22 cellular contexts compared by ENCODE assay signal in the genomic region with DNA sequence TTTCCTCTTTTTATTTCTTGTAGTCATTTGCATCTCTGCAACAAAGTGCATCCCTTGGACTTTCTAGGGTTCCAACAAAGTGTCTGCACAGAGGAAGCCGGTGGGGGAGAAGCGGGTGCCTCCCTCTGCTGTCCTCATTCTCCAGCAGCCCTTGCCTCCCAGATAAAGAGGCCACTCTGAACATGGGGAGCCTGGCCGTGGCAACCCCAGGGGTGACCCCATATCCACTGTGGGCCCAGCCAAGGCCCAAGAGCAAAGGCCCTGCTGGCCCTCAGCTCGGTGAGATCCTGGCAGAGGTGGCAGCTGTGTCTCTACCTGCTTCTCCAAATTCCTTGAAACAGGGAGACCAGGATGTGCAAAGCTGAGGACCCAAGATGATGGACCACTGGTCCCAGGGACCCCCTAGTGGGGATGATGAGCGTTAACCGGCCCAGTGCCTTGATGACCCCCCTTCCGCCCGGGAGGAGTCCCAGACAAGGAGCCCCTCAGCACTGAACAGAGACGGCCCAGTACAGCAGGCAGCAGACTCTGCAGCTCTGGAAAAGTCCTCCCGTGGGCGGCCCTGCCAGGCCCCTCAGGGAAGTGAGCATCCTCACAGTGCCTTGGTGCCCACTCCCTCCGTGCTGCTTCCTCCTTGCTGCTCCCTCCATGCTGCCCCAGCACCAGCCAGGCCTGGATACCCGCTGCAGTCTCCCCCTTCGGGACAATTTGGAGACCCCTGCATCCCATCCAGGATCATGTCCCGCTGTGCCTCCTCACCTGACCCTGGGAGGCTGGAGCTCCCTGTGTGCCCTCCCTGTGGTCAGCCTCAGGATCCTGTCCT.
A peak's percentile ranks its signal among the peaks of the same experiment; 100 is the strongest.
DNase-seq lines count a peak whose midpoint lies in the region; ATAC-seq and TF ChIP-seq lines count a peak whose summit lies in the region.
"Had no signal": no experiment of that assay in that cellular context is flagged by ENCODE, and none has a peak within 500 bp of the region (broad histone marks: within the 10 kb centered on the region; RNA-seq: fewer than 3 reads in every experiment).

No MANE protein-coding gene starts in this region.

- no peak overlapping the region for H3K4me3 Mint-ChIP-seq in WTC11
- H3K4me3 Mint-ChIP-seq: activated naive CD8-positive, alpha-beta T cell treated with anti-CD3 and anti-CD28 coated beads, Interleukin-2, amount 50 U/mL, for 24 hours; CD4-positive, CD25-positive, alpha-beta regulatory T cell; effector memory CD8-positive, alpha-beta T cell had no signal

- H3K27me3 ChIP-seq in brain microvascular endothelial cell (replicated peaks), result no peaks in the 10 kb centered on the region
- H3K27me3 ChIP-seq: neutrophil had no signal

- H3K4me3 ChIP-seq in lower leg skin (ENCODE audit: low read depth, poor library complexity, severe bottlenecking), result no peak overlapping the region
- no peak overlapping the region for H3K4me3 ChIP-seq in brain microvascular endothelial cell (ENCODE audit: low read depth, low read length)
- H3K4me3 ChIP-seq: esophagus squamous epithelium, gastroesophageal sphincter, GM23248, lung had no signal

- peak; percentile 72 for DNase-seq in cardiac septum (ENCODE audit: low spot score)
- no peak for DNase-seq in Right ventricle myocardium superior
- no peak for DNase-seq in WTC11 (ENCODE audit: low spot score)
- peak; percentile 10 to 71 for DNase-seq in lower leg skin (ENCODE audit: low spot score in 2 of 2)
- peak; percentile 34 for DNase-seq in ureter (ENCODE audit: low spot score)
- DNase-seq in brain microvascular endothelial cell, result no peak
- no peak for DNase-seq in AML-193 (lab: John Stamatoyannopoulos, UW)
- no peak for DNase-seq in NCI-H1930 (lab: John Stamatoyannopoulos, UW)
- DNase-seq: DMS153, esophagus squamous epithelium, GF-D8, hypothalamus, NCI-H1092 treated with DMSO at 0.1 percent for 48 hours, NCI-H2029, NCI-H226 had no signal

- TF ChIP-seq POLR2A in lower leg skin (IDR thresholded peaks at IDR 0.05), result no peak

- POLR2A ChIA-PET in WTC11 (lab: Charles Lee), result no interaction called here

- H3K27me3 Mint-ChIP-seq in WTC11 (ENCODE audit: low read depth), result peaks cover 4% of the 10 kb centered on the region; the same call in 1 of the 2 replicates

- intact Hi-C loops in cardiac septum (cut with DNase I) (loop anchor here (5.0 kb wide), 1 partner anchor 825 kb away; no protein-coding TSS in a partner anchor), Right ventricle myocardium superior (cut with DNase I) (no loop called here), lower leg skin (cut with DNase I; ENCODE audit: low total_unique reads) (no loop called here)

- peaks cover 15% of the 10 kb centered on the region for H3K36me3 Mint-ChIP-seq in WTC11
- H3K36me3 Mint-ChIP-seq: CD4-positive, CD25-positive, alpha-beta regulatory T cell had no signal

- no peak overlapping the region for H3K27ac Mint-ChIP-seq in WTC11
- H3K27ac Mint-ChIP-seq: activated naive CD8-positive, alpha-beta T cell treated with anti-CD3 and anti-CD28 coated beads, Interleukin-2, amount 50 U/mL, for 24 hours; effector memory CD8-positive, alpha-beta T cell had no signal

- H3K27ac ChIP-seq in brain microvascular endothelial cell, result no peak overlapping the region
- H3K27ac ChIP-seq: esophagus squamous epithelium, gastroesophageal sphincter, GM23248, neutrophil had no signal

- in situ Hi-C loops in brain microvascular endothelial cell (cut with HindIII; ENCODE audit: low pct_ligation_motif_present, low sequenced_read_pairs), result no loop called here

- peaks cover 34% of the 10 kb centered on the region for H3K9me3 Mint-ChIP-seq in WTC11
- H3K9me3 Mint-ChIP-seq: effector memory CD8-positive, alpha-beta T cell had no signal

- TF ChIP-seq CTCF in WTC11 (IDR thresholded peaks at IDR 0.05), result no peak
- TF ChIP-seq CTCF in lower leg skin (IDR thresholded peaks at IDR 0.05), result no peak
- TF ChIP-seq CTCF in brain microvascular endothelial cell (IDR thresholded peaks at IDR 0.05; ENCODE audit: low read depth, low read length, missing control alignments), result no peak

- CTCF ChIA-PET in WTC11 (lab: Charles Lee), result interaction anchor here (0.7 to 1.6 kb wide), 7 partner anchors 9 to 69 kb away, joined by 3 to 7 read pairs (median 4); no protein-coding TSS in a partner anchor

- 76 to 77% methylated on average over 10 to 15 of the region's 15 CpGs for WGBS in lower leg skin, 2 donors

- no peak for ATAC-seq in Right ventricle myocardium superior (ENCODE audit: poor library complexity)
- peak; percentile 48 for ATAC-seq in WTC11
- ATAC-seq: gastroesophageal sphincter had no signal

- H3K36me3 ChIP-seq in brain microvascular endothelial cell (replicated peaks), result no peaks in the 10 kb centered on the region
- H3K36me3 ChIP-seq: esophagus squamous epithelium, gastroesophageal sphincter, neutrophil had no signal

- H3K4me1 Mint-ChIP-seq in WTC11, result no peaks in the 10 kb centered on the region
- H3K4me1 Mint-ChIP-seq: activated naive CD8-positive, alpha-beta T cell treated with anti-CD3 and anti-CD28 coated beads, Interleukin-2, amount 50 U/mL, for 24 hours; CD4-positive, CD25-positive, alpha-beta regulatory T cell had no signal

TF ChIP-seq in WTC11, 78 proteins besides CTCF, POLR2A, EP300 and RAD21 (continues in another document):
- TF ChIP-seq RORB (CRISPR knock-in tag; IDR thresholded peaks at IDR 0.05), result no peak
- TF ChIP-seq, protein P1, sequence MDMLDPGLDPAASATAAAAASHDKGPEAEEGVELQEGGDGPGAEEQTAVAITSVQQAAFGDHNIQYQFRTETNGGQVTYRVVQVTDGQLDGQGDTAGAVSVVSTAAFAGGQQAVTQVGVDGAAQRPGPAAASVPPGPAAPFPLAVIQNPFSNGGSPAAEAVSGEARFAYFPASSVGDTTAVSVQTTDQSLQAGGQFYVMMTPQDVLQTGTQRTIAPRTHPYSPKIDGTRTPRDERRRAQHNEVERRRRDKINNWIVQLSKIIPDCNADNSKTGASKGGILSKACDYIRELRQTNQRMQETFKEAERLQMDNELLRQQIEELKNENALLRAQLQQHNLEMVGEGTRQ (CRISPR knock-in tag; IDR thresholded peaks at IDR 0.05), result no peak
- TF ChIP-seq, protein P2, sequence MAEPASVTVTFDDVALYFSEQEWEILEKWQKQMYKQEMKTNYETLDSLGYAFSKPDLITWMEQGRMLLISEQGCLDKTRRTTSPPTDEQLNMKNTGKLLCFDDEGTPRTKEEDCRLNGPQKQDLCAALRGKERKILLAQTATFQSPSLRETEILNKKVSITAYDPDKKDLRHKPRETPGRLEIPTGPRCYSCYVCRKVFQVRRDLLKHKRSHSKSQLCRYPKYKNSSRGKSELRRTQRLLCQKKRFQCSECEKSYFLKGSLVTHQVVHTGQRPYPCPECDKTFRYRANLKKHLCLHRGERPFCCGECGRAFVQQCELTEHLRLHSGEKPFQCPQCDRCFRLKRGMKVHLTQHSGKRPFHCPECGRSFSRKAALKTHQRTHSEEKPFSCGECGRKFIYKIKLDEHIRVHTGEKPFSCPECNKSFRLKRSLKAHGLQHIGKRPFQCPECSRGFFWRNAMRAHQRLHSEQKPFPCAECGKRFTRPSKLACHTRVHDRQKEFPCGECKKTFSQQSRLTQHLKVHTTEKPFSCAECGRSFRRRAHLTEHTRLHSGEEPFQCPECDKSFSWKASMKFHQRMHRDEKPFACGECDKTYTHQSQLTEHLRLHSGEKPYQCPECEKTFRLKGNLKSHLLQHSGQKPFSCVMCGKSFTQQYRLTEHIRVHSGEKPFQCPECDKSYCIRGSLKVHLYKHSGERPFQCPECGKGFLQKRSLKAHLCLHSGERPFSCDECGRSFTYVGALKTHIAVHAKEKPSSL (CRISPR knock-in tag; conservative IDR thresholded peaks at IDR 0.05), result no peak
- TF ChIP-seq RELA (CRISPR knock-in tag; IDR thresholded peaks at IDR 0.05; ENCODE audit: borderline replicate concordance), result no peak
- TF ChIP-seq, protein P3, sequence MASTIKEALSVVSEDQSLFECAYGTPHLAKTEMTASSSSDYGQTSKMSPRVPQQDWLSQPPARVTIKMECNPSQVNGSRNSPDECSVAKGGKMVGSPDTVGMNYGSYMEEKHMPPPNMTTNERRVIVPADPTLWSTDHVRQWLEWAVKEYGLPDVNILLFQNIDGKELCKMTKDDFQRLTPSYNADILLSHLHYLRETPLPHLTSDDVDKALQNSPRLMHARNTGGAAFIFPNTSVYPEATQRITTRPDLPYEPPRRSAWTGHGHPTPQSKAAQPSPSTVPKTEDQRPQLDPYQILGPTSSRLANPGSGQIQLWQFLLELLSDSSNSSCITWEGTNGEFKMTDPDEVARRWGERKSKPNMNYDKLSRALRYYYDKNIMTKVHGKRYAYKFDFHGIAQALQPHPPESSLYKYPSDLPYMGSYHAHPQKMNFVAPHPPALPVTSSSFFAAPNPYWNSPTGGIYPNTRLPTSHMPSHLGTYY (CRISPR knock-in tag; IDR thresholded peaks at IDR 0.05), result no peak
- no peak for TF ChIP-seq ZNF671 (CRISPR knock-in tag; IDR thresholded peaks at IDR 0.05)
- no peak for TF ChIP-seq SP1 (CRISPR knock-in tag; conservative IDR thresholded peaks at IDR 0.05)
- TF ChIP-seq, protein P4, sequence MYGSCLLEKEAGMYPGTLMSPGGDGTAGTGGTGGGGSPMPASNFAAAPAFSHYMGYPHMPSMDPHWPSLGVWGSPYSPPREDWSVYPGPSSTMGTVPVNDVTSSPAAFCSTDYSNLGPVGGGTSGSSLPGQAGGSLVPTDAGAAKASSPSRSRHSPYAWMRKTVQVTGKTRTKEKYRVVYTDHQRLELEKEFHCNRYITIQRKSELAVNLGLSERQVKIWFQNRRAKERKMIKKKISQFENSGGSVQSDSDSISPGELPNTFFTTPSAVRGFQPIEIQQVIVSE (CRISPR knock-in tag; IDR thresholded peaks at IDR 0.05; ENCODE audit: borderline replicate concordance), result no peak
- no peak for TF ChIP-seq HMGA2 (CRISPR knock-in tag; IDR thresholded peaks at IDR 0.05)
- no peak for TF ChIP-seq EMX1 (CRISPR knock-in tag; IDR thresholded peaks at IDR 0.05)
- no peak for TF ChIP-seq NR3C1 (CRISPR knock-in tag; conservative IDR thresholded peaks at IDR 0.05; ENCODE audit: low read depth)
- TF ChIP-seq GTF2I (CRISPR knock-in tag; conservative IDR thresholded peaks at IDR 0.05), result no peak
- TF ChIP-seq KAT7 (CRISPR knock-in tag; IDR thresholded peaks at IDR 0.05; ENCODE audit: borderline replicate concordance), result no peak
- no peak for TF ChIP-seq ZNF423 (CRISPR knock-in tag; IDR thresholded peaks at IDR 0.05)
- TF ChIP-seq CBFB (CRISPR knock-in tag; IDR thresholded peaks at IDR 0.05; ENCODE audit: low read depth), result no peak

Comparison
In these comparisons a context has a peak if more than half of its experiments do, and no peak if none do; other contexts are left out.
1. DNase-seq: peak in cardiac septum (single experiment), lower leg skin (2 of 2) and ureter (single experiment); none in Right ventricle myocardium superior (single experiment), WTC11 (single experiment), brain microvascular endothelial cell (single experiment), AML-193 (0 of 2) and NCI-H1930 (0 of 2).